Comparison of ENCODE assay signal across 30 cellular contexts in genomic region chr16:77922355-77922754, GRCh38.
"Had no signal": no experiment of that assay in that cellular context is flagged by ENCODE, and none has a peak within 500 bp of the region (broad histone marks: within the 10 kb centered on the region; RNA-seq: fewer than 3 reads in every experiment).

No MANE protein-coding gene starts in this region.

- H3K27ac Mint-ChIP-seq: activated CD4-positive, alpha-beta memory T cell treated with anti-CD3 and anti-CD28 coated beads for 36 hours; activated CD4-positive, alpha-beta T cell treated with anti-CD3 and anti-CD28 coated beads for 36 hours; activated CD4-positive, alpha-beta T cell treated with anti-CD3 and anti-CD28 coated beads, Interleukin-2, amount 10 ng/mL, durations not matched to agents 24 days and 14 days; activated CD8-positive, alpha-beta memory T cell treated with anti-CD3 and anti-CD28 coated beads, Interleukin-2, amount 10 ng/mL, durations not matched to agents 7 days and 5 days; activated CD8-positive, alpha-beta T cell treated with anti-CD3 and anti-CD28 coated beads, Interleukin-2, amount 10 ng/mL, durations not matched to agents 7 days and 5 days; activated naive CD4-positive, alpha-beta T cell treated with anti-CD3 and anti-CD28 coated beads, Interleukin-2, amount 10 ng/mL, durations not matched to agents 7 days and 5 days; activated naive CD4-positive, alpha-beta T cell treated with anti-CD3 and anti-CD28 coated beads, Interleukin-2, amount 50 U/mL, for 72 hours; activated naive CD8-positive, alpha-beta T cell treated with anti-CD3 and anti-CD28 coated beads, Interleukin-2, amount 10 ng/mL, durations not matched to agents 7 days and 5 days; activated T-helper 1 cell treated with anti-CD3 and anti-CD28 coated beads, Interleukin-12 subunit alpha, Interleukin-12 subunit beta, Interleukin-2, Interleukin-4 antibody, amounts not matched to agents 30 ng/mL and 10 ng/mL and 1 ng/mL, durations not matched to agents 14 hours and 24 hours and 36 hours; dendritic cell treated with granulocyte-macrophage colony-stimulating factor and Interleukin-4, amounts not matched to agents 40 ng/mL and 50 ng/mL, for 4 days; endodermal cell had no signal

- H3K4me1 Mint-ChIP-seq: activated CD4-positive, alpha-beta T cell treated with anti-CD3 and anti-CD28 coated beads for 36 hours; activated CD4-positive, alpha-beta T cell treated with anti-CD3 and anti-CD28 coated beads, Interleukin-2, amount 10 ng/mL, durations not matched to agents 24 days and 14 days; activated CD8-positive, alpha-beta memory T cell treated with anti-CD3 and anti-CD28 coated beads, Interleukin-2, amount 10 ng/mL, durations not matched to agents 7 days and 5 days; activated naive CD4-positive, alpha-beta T cell treated with anti-CD3 and anti-CD28 coated beads, Interleukin-2, amount 10 ng/mL, durations not matched to agents 7 days and 5 days; activated naive CD8-positive, alpha-beta T cell treated with anti-CD3 and anti-CD28 coated beads, Interleukin-2, amount 10 ng/mL, durations not matched to agents 7 days and 5 days; central memory CD8-positive, alpha-beta T cell had no signal

- H3K36me3 Mint-ChIP-seq: activated CD4-positive, alpha-beta memory T cell treated with anti-CD3 and anti-CD28 coated beads for 36 hours; activated CD8-positive, alpha-beta memory T cell treated with anti-CD3 and anti-CD28 coated beads, Interleukin-2, amount 10 ng/mL, durations not matched to agents 7 days and 5 days; activated naive CD4-positive, alpha-beta T cell treated with anti-CD3 and anti-CD28 coated beads, Interleukin-2, amount 10 ng/mL, durations not matched to agents 7 days and 5 days; activated naive CD4-positive, alpha-beta T cell treated with anti-CD3 and anti-CD28 coated beads, Interleukin-2, amount 50 U/mL, for 72 hours; activated naive CD8-positive, alpha-beta T cell treated with anti-CD3 and anti-CD28 coated beads, Interleukin-2, amount 10 ng/mL, durations not matched to agents 7 days and 5 days had no signal

- DNase-seq: activated CD4-positive, alpha-beta memory T cell treated with anti-CD3 and anti-CD28 coated beads for 36 hours; activated CD4-positive, alpha-beta T cell treated with anti-CD3 and anti-CD28 coated beads for 36 hours; activated CD4-positive, alpha-beta T cell treated with anti-CD3 and anti-CD28 coated beads, Interleukin-2, amount 10 ng/mL, durations not matched to agents 24 days and 14 days; activated CD4-positive, CD25-positive, alpha-beta regulatory T cell; activated CD4-positive, CD25-positive, alpha-beta regulatory T cell treated with anti-CD3 and anti-CD28 coated beads, Interleukin-2, amount 50 U/mL, for 72 hours; activated CD8-positive, alpha-beta memory T cell treated with anti-CD3 and anti-CD28 coated beads, Interleukin-2, amount 10 ng/mL, durations not matched to agents 7 days and 5 days; activated CD8-positive, alpha-beta memory T cell treated with anti-CD3 and anti-CD28 coated beads, Interleukin-2, amount 50 U/mL, for 4 hours; activated CD8-positive, alpha-beta T cell treated with anti-CD3 and anti-CD28 coated beads, Interleukin-2, amount 10 ng/mL, durations not matched to agents 7 days and 5 days; activated gamma-delta T cell; activated naive CD4-positive, alpha-beta T cell; activated naive CD4-positive, alpha-beta T cell treated with anti-CD3 and anti-CD28 coated beads, Interleukin-2, amount 10 ng/mL, durations not matched to agents 7 days and 5 days; activated naive CD8-positive, alpha-beta T cell treated with anti-CD3 and anti-CD28 coated beads, Interleukin-2, amount 10 ng/mL, durations not matched to agents 7 days and 5 days; activated T-cell treated with anti-CD3 and anti-CD28 coated beads, Interleukin-2, amount 50 U/mL, for 1 hour; activated T-cell treated with anti-CD3 and anti-CD28 coated beads, Interleukin-2, amount 50 U/mL, for 48 hours; dorsolateral prefrontal cortex; effector memory CD4-positive, alpha-beta T cell; endodermal cell; foreskin fibroblast; head of caudate nucleus; T-helper 2 cell had no signal

- H3K4me3 ChIP-seq: ascending aorta, breast epithelium, cardiac muscle cell, coronary artery, dorsolateral prefrontal cortex had no signal

- H3K36me3 ChIP-seq: ascending aorta, breast epithelium, cardiac muscle cell had no signal

- H3K4me1 ChIP-seq: breast epithelium had no signal

- ATAC-seq: activated CD4-positive, alpha-beta T cell treated with anti-CD3 and anti-CD28 coated beads for 36 hours; activated CD8-positive, alpha-beta memory T cell treated with anti-CD3 and anti-CD28 coated beads, Interleukin-2, amount 10 ng/mL, durations not matched to agents 7 days and 5 days; activated CD8-positive, alpha-beta T cell treated with anti-CD3 and anti-CD28 coated beads, Interleukin-2, amount 10 ng/mL, durations not matched to agents 7 days and 5 days; activated naive CD4-positive, alpha-beta T cell treated with anti-CD3 and anti-CD28 coated beads, Interleukin-2, amount 50 U/mL, for 72 hours; esophagus mucosa had no signal

- H3K9me3 ChIP-seq: ascending aorta, breast epithelium had no signal

- H3K9me3 Mint-ChIP-seq: activated CD4-positive, alpha-beta memory T cell treated with anti-CD3 and anti-CD28 coated beads for 36 hours; activated CD4-positive, alpha-beta T cell treated with anti-CD3 and anti-CD28 coated beads, Interleukin-2, amount 10 ng/mL, durations not matched to agents 24 days and 14 days; activated naive CD4-positive, alpha-beta T cell treated with anti-CD3 and anti-CD28 coated beads, Interleukin-2, amount 10 ng/mL, durations not matched to agents 7 days and 5 days; activated naive CD4-positive, alpha-beta T cell treated with anti-CD3 and anti-CD28 coated beads, Interleukin-2, amount 50 U/mL, for 72 hours; activated naive CD8-positive, alpha-beta T cell treated with anti-CD3 and anti-CD28 coated beads, Interleukin-2, amount 10 ng/mL, durations not matched to agents 7 days and 5 days; activated T-helper 1 cell treated with anti-CD3 and anti-CD28 coated beads, Interleukin-12 subunit alpha, Interleukin-12 subunit beta, Interleukin-2, Interleukin-4 antibody, amounts not matched to agents 30 ng/mL and 10 ng/mL and 1 ng/mL, durations not matched to agents 14 hours and 24 hours and 36 hours; brain; central memory CD8-positive, alpha-beta T cell; dendritic cell treated with granulocyte-macrophage colony-stimulating factor and Interleukin-4, amounts not matched to agents 40 ng/mL and 50 ng/mL, for 4 days; endodermal cell had no signal

- H3K27me3 Mint-ChIP-seq: activated CD8-positive, alpha-beta memory T cell treated with anti-CD3 and anti-CD28 coated beads, Interleukin-2, amount 10 ng/mL, durations not matched to agents 7 days and 5 days; activated naive CD4-positive, alpha-beta T cell treated with anti-CD3 and anti-CD28 coated beads, Interleukin-2, amount 10 ng/mL, durations not matched to agents 7 days and 5 days; brain; dendritic cell treated with granulocyte-macrophage colony-stimulating factor and Interleukin-4, amounts not matched to agents 40 ng/mL and 50 ng/mL, for 4 days had no signal

- H3K27me3 ChIP-seq: ascending aorta, breast epithelium, cardiac muscle cell had no signal

- H3K4me3 Mint-ChIP-seq: activated CD4-positive, alpha-beta memory T cell treated with anti-CD3 and anti-CD28 coated beads for 36 hours; activated CD4-positive, alpha-beta T cell treated with anti-CD3 and anti-CD28 coated beads for 36 hours; activated CD4-positive, alpha-beta T cell treated with anti-CD3 and anti-CD28 coated beads, Interleukin-2, amount 10 ng/mL, durations not matched to agents 24 days and 14 days; activated CD8-positive, alpha-beta memory T cell treated with anti-CD3 and anti-CD28 coated beads, Interleukin-2, amount 10 ng/mL, durations not matched to agents 7 days and 5 days; activated CD8-positive, alpha-beta T cell treated with anti-CD3 and anti-CD28 coated beads, Interleukin-2, amount 10 ng/mL, durations not matched to agents 7 days and 5 days; activated naive CD4-positive, alpha-beta T cell treated with anti-CD3 and anti-CD28 coated beads, Interleukin-2, amount 10 ng/mL, durations not matched to agents 7 days and 5 days; activated naive CD8-positive, alpha-beta T cell treated with anti-CD3 and anti-CD28 coated beads, Interleukin-2, amount 10 ng/mL, durations not matched to agents 7 days and 5 days; activated T-helper 1 cell treated with anti-CD3 and anti-CD28 coated beads, Interleukin-12 subunit alpha, Interleukin-12 subunit beta, Interleukin-2, Interleukin-4 antibody, amounts not matched to agents 30 ng/mL and 10 ng/mL and 1 ng/mL, durations not matched to agents 14 hours and 24 hours and 36 hours; central memory CD8-positive, alpha-beta T cell; dendritic cell treated with granulocyte-macrophage colony-stimulating factor and Interleukin-4, amounts not matched to agents 40 ng/mL and 50 ng/mL, for 4 days; endodermal cell had no signal

- H3K27ac ChIP-seq: breast epithelium, cardiac muscle cell, coronary artery, dorsolateral prefrontal cortex had no signal
